In genomic region chr5:139430015-139430414, GRCh38 we compare ENCODE assay signal across 28 cellular contexts. TPM values are rescaled to one million over a fixed set of nuclear protein-coding genes. Genes with fewer than 3 reads are reported as not detected.
"Had no signal": no experiment of that assay in that cellular context is flagged by ENCODE, and none has a peak within 500 bp of the region (broad histone marks: within the 10 kb centered on the region; RNA-seq: fewer than 3 reads in every experiment).

No MANE protein-coding gene starts in this region.

- H3K27me3 Mint-ChIP-seq: stimulated activated memory B cell treated with anti-CD40 and anti-IgM and Interleukin-4, amounts not matched to agents 10 μg/mL and 1 μg/mL and 100 μg/mL, for 72 hours had no signal

- H3K27ac Mint-ChIP-seq: immature natural killer cell; stimulated activated memory B cell treated with anti-CD40 and anti-IgM and Interleukin-4, amounts not matched to agents 10 μg/mL and 1 μg/mL and 100 μg/mL, for 72 hours; T-helper 2 cell treated with Interferon-gamma antibody and Interleukin-4, amounts not matched to agents 5 μg/mL and 100 μg/mL, for 36 hours had no signal

- H3K4me1 Mint-ChIP-seq: immature natural killer cell; neural crest cell; stimulated activated memory B cell treated with anti-CD40 and anti-IgM and Interleukin-4, amounts not matched to agents 10 μg/mL and 1 μg/mL and 100 μg/mL, for 72 hours had no signal

- DNase-seq: activated CD8-positive, alpha-beta memory T cell treated with anti-CD3 and anti-CD28 coated beads for 24 hours; activated CD8-positive, alpha-beta memory T cell treated with anti-CD3 and anti-CD28 coated beads, Interleukin-2, amount 50 U/mL, for 4 hours; brain microvascular endothelial cell; central memory CD4-positive, alpha-beta T cell; dermis blood vessel endothelial cell; effector CD8-positive, alpha-beta T cell; glutamatergic neuron; immature natural killer cell; lower lobe of right lung; mesendoderm; mucosa of descending colon; occipital lobe; right lobe of liver; stimulated activated CD4-positive, alpha-beta T cell treated with anti-CD3 and anti-CD28 coated beads, Interleukin-2, amount 100 ng/mL, for 24 hours; SW 1271; testis; trophoblast cell; uterus; WERI-Rb-1 had no signal

- ATAC-seq: esophagus mucosa; left lobe of liver; lower lobe of right lung; mucosa of descending colon; right lobe of liver; stimulated activated memory B cell treated with anti-CD40 and anti-IgM and Interleukin-4, amounts not matched to agents 10 μg/mL and 1 μg/mL and 100 μg/mL, for 72 hours had no signal

- FAIRE-seq: frontal cortex had no signal

- H3K9me3 Mint-ChIP-seq: immature natural killer cell; neural crest cell; stimulated activated memory B cell treated with anti-CD40 and anti-IgM and Interleukin-4, amounts not matched to agents 10 μg/mL and 1 μg/mL and 100 μg/mL, for 72 hours; T-helper 2 cell treated with Interferon-gamma antibody and Interleukin-4, amounts not matched to agents 5 μg/mL and 100 μg/mL, for 36 hours had no signal

- H3K4me3 Mint-ChIP-seq: immature natural killer cell; neural crest cell; stimulated activated memory B cell treated with anti-CD40 and anti-IgM and Interleukin-4, amounts not matched to agents 10 μg/mL and 1 μg/mL and 100 μg/mL, for 72 hours; T-helper 2 cell treated with Interferon-gamma antibody and Interleukin-4, amounts not matched to agents 5 μg/mL and 100 μg/mL, for 36 hours had no signal

RNA-seq across cellular contexts. Expression of gene SPATA24, which starts 26.1 kb away (rescaled TPM):
- total RNA-seq: ascending aorta had no signal

RNA-seq across cellular contexts. Expression of gene ECSCR, which starts 32.5 kb away (rescaled TPM):
- total RNA-seq: kidney epithelial cell, neural crest cell had no signal

RNA-seq across cellular contexts. Expression of gene MZB1, which starts 40.3 kb away (rescaled TPM):
- total RNA-seq: dermis blood vessel endothelial cell, frontal cortex, hepatocyte, kidney epithelial cell, occipital lobe had no signal
